In genomic region chr2:20562540-20563225, GRCh38 we compare ENCODE assay signal across 1 cellular context.
TF ChIP-seq lines count a peak whose summit lies in the region.

No MANE protein-coding gene starts in this region.

TF ChIP-seq in WTC11, 78 proteins besides CTCF, POLR2A, EP300 and RAD21:
- TF ChIP-seq ZNF512 (CRISPR knock-in tag; IDR thresholded peaks at IDR 0.05; ENCODE audit: borderline replicate concordance) = no peak
- TF ChIP-seq JUN (CRISPR knock-in tag; IDR thresholded peaks at IDR 0.05) = no peak
- TF ChIP-seq FOXP1 (CRISPR knock-in tag; IDR thresholded peaks at IDR 0.05; ENCODE audit: borderline replicate concordance) = no peak
- no peak for TF ChIP-seq IRF1 (CRISPR knock-in tag; IDR thresholded peaks at IDR 0.05)
- TF ChIP-seq RORB (CRISPR knock-in tag; IDR thresholded peaks at IDR 0.05) = no peak
- TF ChIP-seq PREB (CRISPR knock-in tag; IDR thresholded peaks at IDR 0.05; ENCODE audit: borderline replicate concordance) = no peak
- TF ChIP-seq MLX (CRISPR knock-in tag; IDR thresholded peaks at IDR 0.05) = no peak
- no peak for TF ChIP-seq ATF1 (CRISPR knock-in tag; IDR thresholded peaks at IDR 0.05)
- TF ChIP-seq KAT7 (CRISPR knock-in tag; IDR thresholded peaks at IDR 0.05; ENCODE audit: borderline replicate concordance) = no peak
- TF ChIP-seq CDX4 (CRISPR knock-in tag; IDR thresholded peaks at IDR 0.05; ENCODE audit: borderline replicate concordance) = no peak
- TF ChIP-seq PRDM15 (CRISPR knock-in tag; IDR thresholded peaks at IDR 0.05) = no peak
- TF ChIP-seq GABPB1 (CRISPR knock-in tag; IDR thresholded peaks at IDR 0.05) = no peak
- no peak for TF ChIP-seq ETV6 (CRISPR knock-in tag; IDR thresholded peaks at IDR 0.05)
- no peak for TF ChIP-seq ZNF281 (CRISPR knock-in tag; IDR thresholded peaks at IDR 0.05)
- TF ChIP-seq HMGXB4 (CRISPR knock-in tag; IDR thresholded peaks at IDR 0.05) = no peak
- TF ChIP-seq ZNF121 (CRISPR knock-in tag; IDR thresholded peaks at IDR 0.05) = no peak
- TF ChIP-seq ZMAT4 (CRISPR knock-in tag; IDR thresholded peaks at IDR 0.05) = no peak
